ENCODE assay signal across 12 cellular contexts in the genomic region with DNA sequence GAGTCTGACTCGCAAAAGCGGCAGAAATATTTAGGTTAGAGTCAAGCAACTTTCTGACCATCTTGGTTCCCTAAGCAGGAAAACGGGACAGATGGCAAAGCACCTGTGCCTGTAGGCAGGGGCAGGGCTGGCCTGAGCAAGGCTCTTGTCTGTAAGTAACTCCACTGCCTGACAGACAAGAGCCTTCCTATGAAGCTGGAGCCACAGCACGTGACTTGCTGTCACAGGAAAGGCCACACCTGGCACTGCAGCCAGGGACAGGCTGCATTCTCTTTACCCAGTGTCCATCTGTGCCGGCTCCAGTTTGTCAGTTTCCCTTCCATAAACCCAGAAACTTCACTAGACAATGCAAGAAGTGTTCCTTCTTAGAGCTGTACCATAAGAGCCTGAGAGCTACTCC.
DNase-seq lines count a peak whose midpoint lies in the region; ATAC-seq, FAIRE-seq and TF ChIP-seq lines count a peak whose summit lies in the region.
"Had no signal": no experiment of that assay in that cellular context is flagged by ENCODE, and none has a peak within 500 bp of the region (broad histone marks: within the 10 kb centered on the region; RNA-seq: fewer than 3 reads in every experiment).

No MANE protein-coding gene starts in this region.

- peak overlapping the region; percentile 78 for H3K27ac Mint-ChIP-seq in activated naive CD8-positive, alpha-beta T cell treated with anti-CD3 and anti-CD28 coated beads, Interleukin-2, amount 10 ng/mL, durations not matched to agents 7 days and 5 days
- peak overlapping the region; percentile 46 for H3K27ac Mint-ChIP-seq in type B pancreatic cell

- H3K4me3 Mint-ChIP-seq in activated naive CD8-positive, alpha-beta T cell treated with anti-CD3 and anti-CD28 coated beads, Interleukin-2, amount 10 ng/mL, durations not matched to agents 7 days and 5 days, result no peak overlapping the region
- no peak overlapping the region for H3K4me3 Mint-ChIP-seq in type B pancreatic cell
- H3K4me3 Mint-ChIP-seq: activated T-cell treated with anti-CD3 and anti-CD28 coated beads, Interleukin-2, amount 50 U/mL, for 4 hours had no signal

- peak overlapping the region; percentile 5 for H3K27ac ChIP-seq in HepG2 (ENCODE audit: extremely low read length, insufficient read depth, low read length)
- no peak overlapping the region for H3K27ac ChIP-seq in right lobe of liver

- POLR2A ChIA-PET in HepG2 (lab: Yijun Ruan, JAX), result no interaction called here
- POLR2A ChIA-PET in activated naive CD8-positive, alpha-beta T cell treated with anti-CD3 and anti-CD28 coated beads, Interleukin-2, amount 10 ng/mL, durations not matched to agents 7 days and 5 days (lab: Charles Lee), result no interaction called here

- H3K79me2 ChIP-seq in HepG2 (ENCODE audit: insufficient read depth, low read length), result no peaks in the 10 kb centered on the region

- TF ChIP-seq EP300 in HepG2 (IDR thresholded peaks at IDR 0.05; ENCODE audit: low read depth in 2 of 2, low read length in 2 of 2), result no peak
- no peak for TF ChIP-seq EP300 in HepG2 (CRISPR knock-in tag; IDR thresholded peaks at IDR 0.05; ENCODE audit: borderline replicate concordance)

- TF ChIP-seq POLR2A in HepG2 (IDR thresholded peaks at IDR 0.05; ENCODE audit: insufficient read depth in 1 of 2, low read depth in 2 of 2, low read length in 2 of 2) (no peak), right lobe of liver (IDR thresholded peaks at IDR 0.05) (no peak), lower leg skin (IDR thresholded peaks at IDR 0.05) (no peak)

- CTCF ChIA-PET in HepG2 (lab: Yijun Ruan, JAX; ENCODE audit: low intra/inter-chr PET ratio, low total read pairs), result no interaction called here

- H3K4me3 ChIP-seq in HepG2 (replicated peaks in 1 of 3; ENCODE audit: insufficient read depth in 1 of 3, low read depth in 2 of 3, low read length in 3 of 3) (no peak overlapping the region), right lobe of liver (no peak overlapping the region), lower leg skin (ENCODE audit: low read depth, poor library complexity, severe bottlenecking) (no peak overlapping the region)
- H3K4me3 ChIP-seq: gastroesophageal sphincter had no signal

- TF ChIP-seq RAD21 in HepG2 (CRISPR knock-in tag; IDR thresholded peaks at IDR 0.05), result no peak

- no peak for ATAC-seq in HepG2
- ATAC-seq in right lobe of liver, result no peak
- peak; percentile 17 for ATAC-seq in activated naive CD8-positive, alpha-beta T cell treated with anti-CD3 and anti-CD28 coated beads, Interleukin-2, amount 10 ng/mL, durations not matched to agents 7 days and 5 days (ENCODE audit: low read depth)
- ATAC-seq: HCT116 had no signal

- intact Hi-C loops in HepG2 (cut with micrococcal nuclease; ENCODE audit: unreplicated experiment), result no loop called here
- intact Hi-C loops in right lobe of liver (cut with DNase I), result no loop called here
- intact Hi-C loops in lower leg skin (cut with DNase I; ENCODE audit: low total_unique reads), result no loop called here

- H3K9me3 ChIP-seq in HepG2 (ENCODE audit: low read length), result no peaks in the 10 kb centered on the region
- H3K9me3 ChIP-seq in right lobe of liver, result no peaks in the 10 kb centered on the region
- H3K9me3 ChIP-seq: gastroesophageal sphincter had no signal

- no peak for FAIRE-seq in HepG2 (lab: Jason Lieb, UNC)
- peak; percentile 36 for FAIRE-seq in islet of Langerhans (lab: Jason Lieb, UNC)

- H3K4me1 ChIP-seq in HepG2 (ENCODE audit: insufficient read depth, low read length), result peaks cover 29% of the 10 kb centered on the region
- peaks cover 0 to 12% (median 5%) of the 10 kb centered on the region in 4 donors for H3K4me1 ChIP-seq in right lobe of liver

- H3K9ac ChIP-seq in HepG2 (ENCODE audit: insufficient read depth, low read depth, low read length), result no peak overlapping the region

- H2AFZ ChIP-seq in HepG2 (ENCODE audit: low read length), result no peak overlapping the region

- in situ Hi-C loops in HepG2 (cut with HindIII; ENCODE audit: extremely low pct_ligation_motif_present, low pct_unique_long_range_greater_than_20kb), result no loop called here

- no peaks in the 10 kb centered on the region for H3K27me3 ChIP-seq in HepG2 (ENCODE audit: control insufficient read depth in 1 of 2, insufficient read depth in 2 of 2, low read length in 2 of 2)
- no peaks in the 10 kb centered on the region for H3K27me3 ChIP-seq in right lobe of liver
- H3K27me3 ChIP-seq: gastroesophageal sphincter had no signal

- TF ChIP-seq CTCF in HepG2 (CRISPR knock-in tag; IDR thresholded peaks at IDR 0.05) (no peak), right lobe of liver (IDR thresholded peaks at IDR 0.05) (no peak), type B pancreatic cell (conservative IDR thresholded peaks at IDR 0.05) (no peak), lower leg skin (IDR thresholded peaks at IDR 0.05) (no peak)

- WGBS in HepG2 (ENCODE audit: low lambda C conversion rate), result 93% methylated on average over 4 of the region's 5 CpGs
- WGBS in right lobe of liver (ENCODE audit: insufficient coverage, low coverage, low lambda C conversion rate, missing lambda C conversion rate), result 78% methylated on average over 3 of the region's 5 CpGs
- 58 to 69% methylated on average over 5 of the region's 5 CpGs for WGBS in lower leg skin, 2 donors

- DNase-seq in HepG2 (ENCODE audit: low spot score) (no peak), right lobe of liver (no peak), type B pancreatic cell (ENCODE audit: extremely low spot score, unreplicated experiment) (no peak), lower leg skin (ENCODE audit: low spot score in 2 of 2) (no peak), NCI-H2227 (lab: John Stamatoyannopoulos, UW; ENCODE audit: unreplicated experiment) (no peak)
- DNase-seq in activated naive CD8-positive, alpha-beta T cell treated with anti-CD3 and anti-CD28 coated beads, Interleukin-2, amount 10 ng/mL, durations not matched to agents 7 days and 5 days, result no peak
- no peak for DNase-seq in stimulated activated CD4-positive, alpha-beta T cell treated with anti-CD3 and anti-CD28 coated beads, Interleukin-4, amount 100 ng/mL, for 4 hours
- DNase-seq: activated T-cell treated with anti-CD3 and anti-CD28 coated beads, Interleukin-2, amount 50 U/mL, for 4 hours; stimulated activated CD4-positive, alpha-beta T cell treated with anti-CD3 and anti-CD28 coated beads, Interleukin-12 subunit alpha, Interleukin-12 subunit beta, amount 100 ng/mL, for 4 hours had no signal

- H3K4me1 Mint-ChIP-seq in activated naive CD8-positive, alpha-beta T cell treated with anti-CD3 and anti-CD28 coated beads, Interleukin-2, amount 10 ng/mL, durations not matched to agents 7 days and 5 days, result peaks cover 10% of the 10 kb centered on the region
- H3K4me1 Mint-ChIP-seq in type B pancreatic cell (ENCODE audit: unreplicated experiment), result peaks cover 13% of the 10 kb centered on the region

- no TSS peak for BruUV-seq in HepG2 (replicated peaks; lab: Mats Ljungman, UMichigan)

- no peaks in the 10 kb centered on the region for H3K27me3 Mint-ChIP-seq in activated naive CD8-positive, alpha-beta T cell treated with anti-CD3 and anti-CD28 coated beads, Interleukin-2, amount 10 ng/mL, durations not matched to agents 7 days and 5 days
- H3K27me3 Mint-ChIP-seq in type B pancreatic cell, result no peaks in the 10 kb centered on the region

- H4K20me1 ChIP-seq in HepG2 (ENCODE audit: insufficient read depth, low read length), result no peaks in the 10 kb centered on the region

- H3K36me3 Mint-ChIP-seq in activated naive CD8-positive, alpha-beta T cell treated with anti-CD3 and anti-CD28 coated beads, Interleukin-2, amount 10 ng/mL, durations not matched to agents 7 days and 5 days, result peaks cover 1% of the 10 kb centered on the region
- peaks cover 24% of the 10 kb centered on the region for H3K36me3 Mint-ChIP-seq in type B pancreatic cell

- no peaks in the 10 kb centered on the region for H3K9me3 Mint-ChIP-seq in activated naive CD8-positive, alpha-beta T cell treated with anti-CD3 and anti-CD28 coated beads, Interleukin-2, amount 10 ng/mL, durations not matched to agents 7 days and 5 days
- no peaks in the 10 kb centered on the region for H3K9me3 Mint-ChIP-seq in type B pancreatic cell
- H3K9me3 Mint-ChIP-seq: activated T-cell treated with anti-CD3 and anti-CD28 coated beads, Interleukin-2, amount 50 U/mL, for 4 hours had no signal

- H3K36me3 ChIP-seq in HepG2 (replicated peaks in 1 of 2; ENCODE audit: control insufficient read depth in 1 of 2, insufficient read depth in 2 of 2, low read length in 2 of 2) (peaks cover 12 to 21% of the 10 kb centered on the region in 2 experiments; a peak in 3 of 5 replicates), right lobe of liver (peaks cover 0 to 5% (median 0%) of the 10 kb centered on the region in 4 donors)

- no peak overlapping the region for H3K4me2 ChIP-seq in HepG2 (ENCODE audit: low read depth, low read length)

TF ChIP-seq in HepG2, 621 proteins besides CTCF, POLR2A, EP300 and RAD21 (continues in another document):
- TF ChIP-seq RXRB (CRISPR knock-in tag; IDR thresholded peaks at IDR 0.05; ENCODE audit: borderline replicate concordance) (no peak), SNAPC2 (CRISPR knock-in tag; IDR thresholded peaks at IDR 0.05) (no peak), ZNF20 (CRISPR knock-in tag; IDR thresholded peaks at IDR 0.05) (no peak), ZNF430 (CRISPR knock-in tag; IDR thresholded peaks at IDR 0.05) (no peak), KDM1A (CRISPR knock-in tag; IDR thresholded peaks at IDR 0.05) (no peak)
- TF ChIP-seq, protein P1, sequence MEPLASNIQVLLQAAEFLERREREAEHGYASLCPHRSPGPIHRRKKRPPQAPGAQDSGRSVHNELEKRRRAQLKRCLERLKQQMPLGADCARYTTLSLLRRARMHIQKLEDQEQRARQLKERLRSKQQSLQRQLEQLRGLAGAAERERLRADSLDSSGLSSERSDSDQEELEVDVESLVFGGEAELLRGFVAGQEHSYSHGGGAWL (CRISPR knock-in tag; IDR thresholded peaks at IDR 0.05), result no peak
